Comparison of ENCODE assay signal across 15 cellular contexts in genomic region chr1:157368363-157368762, GRCh38.
DNase-seq lines count a peak whose midpoint lies in the region; ATAC-seq and TF ChIP-seq lines count a peak whose summit lies in the region.
"Had no signal": no experiment of that assay in that cellular context is flagged by ENCODE, and none has a peak within 500 bp of the region (broad histone marks: within the 10 kb centered on the region; RNA-seq: fewer than 3 reads in every experiment).

No MANE protein-coding gene starts in this region.

- no peak overlapping the region for H2BK5ac ChIP-seq in mesendoderm (ENCODE audit: low read length)

- peaks cover 17% of the 10 kb centered on the region for H3K4me1 Mint-ChIP-seq in WTC11

- H3K18ac ChIP-seq in mesendoderm (ENCODE audit: low read length) = no peak overlapping the region

- peaks cover under 1% of the 10 kb centered on the region; the same call in 1 of the 2 replicates for H3K9me3 Mint-ChIP-seq in WTC11
- H3K9me3 Mint-ChIP-seq: CD8-positive, alpha-beta T cell had no signal

- TF ChIP-seq POLR2A in esophagus muscularis mucosa (IDR thresholded peaks at IDR 0.05; ENCODE audit: low read depth) = no peak

- DNase-seq in WTC11 (ENCODE audit: low spot score) = no peak
- peak; percentile 60 for DNase-seq in esophagus muscularis mucosa (ENCODE audit: extremely low spot score)
- peak; percentile 50 for DNase-seq in mesendoderm
- DNase-seq in UCSD-AML1 (lab: John Stamatoyannopoulos, UW; ENCODE audit: unreplicated experiment) = no peak
- no peak for DNase-seq in inferior parietal cortex (ENCODE audit: extremely low spot score)
- DNase-seq in RPMI8226 = no peak
- DNase-seq: BE2C; CD8-positive, alpha-beta T cell; COR-L47; DMS53; GF-D8 had no signal

- H3K9me3 ChIP-seq in esophagus muscularis mucosa = no peaks in the 10 kb centered on the region
- H3K9me3 ChIP-seq: A549, BE2C had no signal

- WGBS in esophagus muscularis mucosa = 43% methylated on average over 2 of the region's 2 CpGs
- WGBS in mesendoderm (ENCODE audit: extremely low coverage, insufficient coverage, low lambda C conversion rate) = no CpG with 5 or more reads among the region's 2 CpGs

- no peaks in the 10 kb centered on the region for H3K4me1 ChIP-seq in esophagus muscularis mucosa
- H3K4me1 ChIP-seq in mesendoderm (ENCODE audit: control insufficient read depth, low read depth, low read length) = peaks cover 2% of the 10 kb centered on the region
- H3K4me1 ChIP-seq: A549, BE2C had no signal

- TF ChIP-seq CTCF in WTC11 (IDR thresholded peaks at IDR 0.05) (no peak), esophagus muscularis mucosa (IDR thresholded peaks at IDR 0.05) (no peak)

- H3K36me3 ChIP-seq in esophagus muscularis mucosa = no peaks in the 10 kb centered on the region
- no peaks in the 10 kb centered on the region for H3K36me3 ChIP-seq in mesendoderm (ENCODE audit: control insufficient read depth, insufficient read depth, low read length)
- H3K36me3 ChIP-seq: BE2C had no signal

- no peak overlapping the region for H2AK5ac ChIP-seq in mesendoderm (ENCODE audit: low read length)

- H4K8ac ChIP-seq in mesendoderm (ENCODE audit: low read depth, low read length) = no peak overlapping the region

- H3K4me2 ChIP-seq in mesendoderm (ENCODE audit: low read length) = no peak overlapping the region
- H3K4me2 ChIP-seq: A549 had no signal

- H3K9ac ChIP-seq in mesendoderm (ENCODE audit: low read length) = no peak overlapping the region

- H3K79me2 ChIP-seq in mesendoderm (ENCODE audit: control insufficient read depth, insufficient read depth, low read length) = no peaks in the 10 kb centered on the region

- H3K27me3 ChIP-seq in esophagus muscularis mucosa = no peaks in the 10 kb centered on the region
- no peaks in the 10 kb centered on the region for H3K27me3 ChIP-seq in mesendoderm (ENCODE audit: insufficient read depth, low read length, poor library complexity)

- no peak overlapping the region for H2BK15ac ChIP-seq in mesendoderm (replicated peaks; ENCODE audit: low read depth)

- 0 out of 2 replicates have a peak, but pooled peaks have one; percentile 9 for ATAC-seq in WTC11
- ATAC-seq: A549; CD8-positive, alpha-beta T cell; HCT116; HepG2 had no signal

- no peak overlapping the region for H3K56ac ChIP-seq in mesendoderm (ENCODE audit: low read length)

- CTCF ChIA-PET in WTC11 (lab: Charles Lee) = no interaction called here

- H3K4me3 ChIP-seq in esophagus muscularis mucosa = no peak overlapping the region
- no peak overlapping the region for H3K4me3 ChIP-seq in mesendoderm (ENCODE audit: low read length)
- H3K4me3 ChIP-seq: A549 had no signal

- no peaks in the 10 kb centered on the region for H3K27me3 Mint-ChIP-seq in WTC11 (ENCODE audit: low read depth)

- H2BK120ac ChIP-seq in mesendoderm (ENCODE audit: low read depth, low read length) = no peak overlapping the region

- no peak overlapping the region for H3K4me3 Mint-ChIP-seq in WTC11
- H3K4me3 Mint-ChIP-seq: CD8-positive, alpha-beta T cell had no signal

- no peaks in the 10 kb centered on the region for H3K36me3 Mint-ChIP-seq in WTC11
- H3K36me3 Mint-ChIP-seq: CD8-positive, alpha-beta T cell had no signal

- TF ChIP-seq EP300 in esophagus muscularis mucosa (IDR thresholded peaks at IDR 0.05) = no peak

- H3K23ac ChIP-seq in mesendoderm (ENCODE audit: low read length) = no peak overlapping the region

- H3K4ac ChIP-seq in mesendoderm (ENCODE audit: low read depth, low read length) = no peak overlapping the region

- intact Hi-C loops in esophagus muscularis mucosa (cut with DNase I) = no loop called here

- H3K27ac Mint-ChIP-seq in WTC11 = no peak overlapping the region
- H3K27ac Mint-ChIP-seq: CD8-positive, alpha-beta T cell had no signal

- POLR2A ChIA-PET in WTC11 (lab: Charles Lee) = no interaction called here

- H3K79me1 ChIP-seq in mesendoderm (ENCODE audit: low read length) = no peaks in the 10 kb centered on the region

- no peak overlapping the region for H3K27ac ChIP-seq in esophagus muscularis mucosa (replicated peaks in 1 of 4)
- no peak overlapping the region for H3K27ac ChIP-seq in mesendoderm (ENCODE audit: low read depth, low read length)
- H3K27ac ChIP-seq: A549, C4-2B had no signal

- no peak overlapping the region for H4K5ac ChIP-seq in mesendoderm (ENCODE audit: low read length)

TF ChIP-seq in WTC11, 78 proteins besides CTCF, POLR2A, EP300 and RAD21:
- TF ChIP-seq NR2C2 (CRISPR knock-in tag; IDR thresholded peaks at IDR 0.05) = no peak
- 0 out of 2 replicates have a peak, but pooled peaks have one; percentile 23 for TF ChIP-seq MAX (CRISPR knock-in tag; IDR thresholded peaks at IDR 0.05)
- TF ChIP-seq CDX4 (CRISPR knock-in tag; IDR thresholded peaks at IDR 0.05; ENCODE audit: borderline replicate concordance) = no peak
- TF ChIP-seq RELA (CRISPR knock-in tag; IDR thresholded peaks at IDR 0.05; ENCODE audit: borderline replicate concordance) = no peak
- peak; percentile 37; the same call in 1 of the 2 replicates for TF ChIP-seq TEAD1 (CRISPR knock-in tag; IDR thresholded peaks at IDR 0.05)
- TF ChIP-seq MXD4 (CRISPR knock-in tag; IDR thresholded peaks at IDR 0.05; ENCODE audit: borderline replicate concordance) = no peak
- no peak for TF ChIP-seq OVOL2 (CRISPR knock-in tag; IDR thresholded peaks at IDR 0.05; ENCODE audit: borderline replicate concordance)

Comparison
In these comparisons a context has a peak if more than half of its experiments do, and no peak if none do; other contexts are left out.
1. DNase-seq: peak in esophagus muscularis mucosa (single experiment) and mesendoderm (single experiment); none in WTC11 (single experiment), UCSD-AML1 (single experiment), inferior parietal cortex (single experiment) and RPMI8226 (single experiment).